Comparison of ENCODE assay signal across 9 cellular contexts in the genomic region with DNA sequence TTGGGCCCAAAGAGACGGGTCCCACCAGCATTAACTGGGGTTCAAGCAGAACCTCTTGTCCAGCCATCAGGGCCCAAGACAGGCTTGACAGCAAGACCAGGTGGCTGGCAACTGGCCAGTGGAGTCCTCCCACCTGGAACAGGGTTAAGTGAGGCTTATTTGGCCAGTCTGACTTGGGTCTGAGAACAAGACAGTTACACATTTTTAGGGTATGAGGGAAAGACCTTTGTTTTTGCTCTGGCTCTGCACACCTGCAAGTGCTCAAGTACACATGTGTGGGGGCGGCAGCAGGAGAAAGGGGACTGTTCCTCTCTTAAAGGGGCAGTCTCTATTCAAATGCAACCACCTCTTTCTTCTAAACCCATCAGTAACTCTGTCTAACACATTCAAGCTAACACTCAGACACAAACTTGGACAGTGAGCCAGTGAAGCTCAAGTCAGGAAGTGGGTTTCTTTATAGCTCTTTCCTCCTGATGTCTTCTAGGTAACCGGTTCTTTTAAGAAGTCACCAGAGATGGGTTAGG.
A peak's percentile ranks its signal among the peaks of the same experiment; 100 is the strongest.
DNase-seq lines count a peak whose midpoint lies in the region; ATAC-seq, FAIRE-seq and TF ChIP-seq lines count a peak whose summit lies in the region.
"Had no signal": no experiment of that assay in that cellular context is flagged by ENCODE, and none has a peak within 500 bp of the region (broad histone marks: within the 10 kb centered on the region; RNA-seq: fewer than 3 reads in every experiment).

No MANE protein-coding gene starts in this region.

- no peak overlapping the region for H2AK5ac ChIP-seq in neuronal stem cell (ENCODE audit: low read depth, low read length)

- H3F3A ChIP-seq in SU-DHL-6 (ENCODE audit: insufficient read depth): peaks cover 74% of the 10 kb centered on the region

- H3K4me1 ChIP-seq in neuronal stem cell (ENCODE audit: control insufficient read depth in 2 of 2, insufficient read depth in 1 of 2, low read depth in 1 of 2, low read length in 2 of 2): peaks cover 2 to 13% of the 10 kb centered on the region in 2 donors
- H3K4me1 ChIP-seq in uterus: peaks cover 0 to 6% of the 10 kb centered on the region in 2 donors

- no peaks in the 10 kb centered on the region for H3K9me2 ChIP-seq in SU-DHL-6 (replicated peaks; ENCODE audit: insufficient read depth, low read length)

- H3K27me3 ChIP-seq in SU-DHL-6 (ENCODE audit: low read length): no peaks in the 10 kb centered on the region
- no peaks in the 10 kb centered on the region for H3K27me3 ChIP-seq in neuronal stem cell (ENCODE audit: control insufficient read depth in 3 of 3, insufficient read depth in 3 of 3, low read depth in 1 of 3, low read length in 3 of 3)
- H3K27me3 ChIP-seq in uterus: no peaks in the 10 kb centered on the region

- peak overlapping the region; percentile 69 for H3K18ac ChIP-seq in neuronal stem cell (ENCODE audit: low read length)

- H3K79me1 ChIP-seq in neuronal stem cell (ENCODE audit: low read depth, low read length): no peaks in the 10 kb centered on the region

- no peak overlapping the region for H3K23ac ChIP-seq in neuronal stem cell (ENCODE audit: low read depth, low read length, poor library complexity)

- no peak overlapping the region for H2BK5ac ChIP-seq in neuronal stem cell (ENCODE audit: low read length)

- H3K4me2 ChIP-seq in SU-DHL-6 (ENCODE audit: low read depth, low read length, poor library complexity, severe bottlenecking) (peak overlapping the region; percentile 90), neuronal stem cell (ENCODE audit: insufficient read depth, low read length, poor library complexity, severe bottlenecking) (no peak overlapping the region)
- H3K4me2 ChIP-seq: A549 had no signal

- no peak overlapping the region for H2AFZ ChIP-seq in SU-DHL-6 (ENCODE audit: low read depth, low read length, severe bottlenecking)
- no peak overlapping the region for H2AFZ ChIP-seq in neuronal stem cell (ENCODE audit: low read length)

- no peak overlapping the region for H4K91ac ChIP-seq in neuronal stem cell (ENCODE audit: low read depth, low read length, poor library complexity)

- no peak overlapping the region for H3K14ac ChIP-seq in neuronal stem cell (ENCODE audit: low read length)

- H3K27ac ChIP-seq in SU-DHL-6 (ENCODE audit: low read depth, low read length): peak overlapping the region; percentile 98
- H3K27ac ChIP-seq in neuronal stem cell (replicated peaks; ENCODE audit: low read length): no peak overlapping the region
- peak overlapping the region in 1 of 2 donors; percentile 0 for H3K27ac ChIP-seq in uterus
- H3K27ac ChIP-seq: A549 had no signal

- FAIRE-seq in frontal cortex (lab: Jason Lieb, UNC): no peak
- FAIRE-seq: A549 had no signal

- ATAC-seq in HG02852 (IDR thresholded peaks at IDR 0.05; ENCODE audit: unreplicated experiment): peak; percentile 47
- ATAC-seq: A549 had no signal

- no peak overlapping the region for H2BK15ac ChIP-seq in neuronal stem cell (ENCODE audit: low read length)

- no peak overlapping the region for H3K4ac ChIP-seq in neuronal stem cell (ENCODE audit: low read length)

- peak; percentile 7 for DNase-seq in NCI-H748 (lab: John Stamatoyannopoulos, UW; ENCODE audit: unreplicated experiment)
- no peak for DNase-seq in NCI-H748 treated with DMSO at 0.1 percent for 48 hours (lab: John Stamatoyannopoulos, UW)
- DNase-seq in neuronal stem cell (ENCODE audit: low spot score): no peak
- no peak for DNase-seq in frontal cortex (ENCODE audit: low spot score in 2 of 2)
- no peak for DNase-seq in UCSD-AML1 (lab: John Stamatoyannopoulos, UW; ENCODE audit: unreplicated experiment)
- DNase-seq in uterus: no peak

- no peak for TF ChIP-seq POLR2A in uterus (IDR thresholded peaks at IDR 0.05)

- intact Hi-C loops in uterus (cut with DNase I; ENCODE audit: low total_unique reads): no loop called here

- TF ChIP-seq CTCF in SU-DHL-6 (IDR thresholded peaks at IDR 0.05; ENCODE audit: insufficient read depth, low read length, poor library complexity, severe bottlenecking) (no peak), uterus (IDR thresholded peaks at IDR 0.05) (no peak)

- H4K20me1 ChIP-seq in SU-DHL-6 (ENCODE audit: low read depth, low read length): no peaks in the 10 kb centered on the region

- H3K4me3 ChIP-seq in SU-DHL-6 (ENCODE audit: insufficient read depth, low read length, poor library complexity, severe bottlenecking): no peak overlapping the region
- no peak overlapping the region for H3K4me3 ChIP-seq in neuronal stem cell (ENCODE audit: low read length in 2 of 2)
- no peak overlapping the region for H3K4me3 ChIP-seq in uterus
- H3K4me3 ChIP-seq: A549 had no signal

- peaks cover 57% of the 10 kb centered on the region for H3K79me2 ChIP-seq in SU-DHL-6 (ENCODE audit: insufficient read depth, low read length)

- no peak overlapping the region for H2BK120ac ChIP-seq in neuronal stem cell (ENCODE audit: low read depth, low read length)

- H2BK12ac ChIP-seq in neuronal stem cell (ENCODE audit: low read length): no peak overlapping the region

- H3K36me3 ChIP-seq in SU-DHL-6 (ENCODE audit: low read length) (peaks cover 14% of the 10 kb centered on the region; the same call in 1 of the 2 replicates), neuronal stem cell (replicated peaks in 1 of 2; ENCODE audit: control insufficient read depth in 2 of 2, insufficient read depth in 2 of 2, low read length in 2 of 2) (peaks cover 0 to 13% of the 10 kb centered on the region in 2 donors), uterus (no peaks in the 10 kb centered on the region)

- no peak overlapping the region for H4K8ac ChIP-seq in neuronal stem cell (ENCODE audit: low read depth, low read length)

- no CpG with 5 or more reads among the region's 3 CpGs for WGBS in neuronal stem cell (ENCODE audit: extremely low coverage in 2 of 2, insufficient read length in 2 of 2, insufficient replicate concordance in 1 of 2), 2 donors

- H3K9ac ChIP-seq in SU-DHL-6 (ENCODE audit: low read length): peak overlapping the region; percentile 56
- no peak overlapping the region for H3K9ac ChIP-seq in neuronal stem cell (ENCODE audit: low read depth, low read length, poor library complexity)

- no peaks in the 10 kb centered on the region for H3K9me3 ChIP-seq in SU-DHL-6 (ENCODE audit: insufficient read depth, low read length)
- peaks cover 0 to 3% of the 10 kb centered on the region in 2 donors for H3K9me3 ChIP-seq in neuronal stem cell (replicated peaks in 1 of 2; ENCODE audit: control insufficient read depth in 2 of 2, insufficient read depth in 1 of 2, low read depth in 1 of 2, low read length in 2 of 2)
- no peaks in the 10 kb centered on the region for H3K9me3 ChIP-seq in uterus
- H3K9me3 ChIP-seq: A549 had no signal
